Comparison of ENCODE assay signal across 29 cellular contexts in genomic region chr20:24487240-24487639, GRCh38. TPM values are rescaled to one million over a fixed set of nuclear protein-coding genes. Genes with fewer than 3 reads are reported as not detected.
"Had no signal": no experiment of that assay in that cellular context is flagged by ENCODE, and none has a peak within 500 bp of the region (broad histone marks: within the 10 kb centered on the region; RNA-seq: fewer than 3 reads in every experiment).

No MANE protein-coding gene starts in this region.

- DNase-seq: Karpas-422, MM.1S, MV-4-11, NCI-H1105, NCI-H1417 treated with DMSO at 0.1 percent for 48 hours, NCI-H1436 treated with DMSO at 0.1 percent for 48 hours, NCI-H1694 treated with DMSO at 0.1 percent for 48 hours, NCI-H187 treated with DMSO at 0.1 percent for 48 hours, NCI-H2081, NCI-H2171 treated with DMSO at 0.1 percent for 48 hours, NCI-H2227 treated with DMSO at 0.1 percent for 48 hours, NCI-H345, NCI-H446, NCI-H510A treated with DMSO at 0.1 percent for 48 hours, NCI-H524 treated with DMSO at 0.1 percent for 48 hours, NCI-H526 treated with DMSO at 0.1 percent for 48 hours, NCI-H774, PC-9, SHP77 treated with DMSO at 0.1 percent for 48 hours, SK-N-SH had no signal

- H3K36me3 ChIP-seq: SJSA1 had no signal

- H2AFZ ChIP-seq: PC-9 had no signal

- H3K4me1 ChIP-seq: SJSA1 had no signal

- H3K27me3 ChIP-seq: SJSA1 had no signal

- FAIRE-seq: RCC 7860 had no signal

- H3K4me3 ChIP-seq: PC-9, SJSA1 had no signal

- H3K27ac ChIP-seq: KMS-11, PC-9, RWPE1, SJSA1 had no signal

- H3K9me3 ChIP-seq: SJSA1, SK-N-SH had no signal

- ATAC-seq: Panc1, Right ventricle myocardium inferior had no signal

- H3K9ac ChIP-seq: KMS-11, SK-N-SH had no signal

- H3K4me2 ChIP-seq: KMS-11, PC-9, SK-N-SH had no signal

RNA-seq across cellular contexts. Expression of gene SYNDIG1, which starts 17.8 kb away (rescaled TPM):
- total RNA-seq: MCF 10A, NCI-H460, OCI-LY7, SJSA1 had no signal
- polyA plus RNA-seq: SK-N-SH had no signal
